8 cellular contexts compared by ENCODE assay signal in genomic region chr5:53109436-53110127, GRCh38. TPM values are rescaled to one million over a fixed set of nuclear protein-coding genes. Genes with fewer than 3 reads are reported as not detected.
DNase-seq lines count a peak whose midpoint lies in the region; ATAC-seq and TF ChIP-seq lines count a peak whose summit lies in the region.

Gene MOCS2, minus strand, starts transcription at chr5:53109757. Its CDS starts 2,583 bp downstream, at chr5:53107174.

- H3K4me2 ChIP-seq in skeletal muscle satellite cell (ENCODE audit: low read length) = peak within 1 kb of the TSS; percentile 95

- POLR2A ChIA-PET in AG04449 (lab: Yijun Ruan, JAX) = interaction anchor here (0.6 kb wide), 3 partner anchors 9 to 1132 kb away, joined by 3 to 4 read pairs (median 3); no protein-coding TSS in a partner anchor

- in situ Hi-C loops in T47D (cut with HindIII; ENCODE audit: low pct_unique_long_range_greater_than_20kb, low sequenced_read_pairs) = no loop called here

- TF ChIP-seq CTCF in AG04449 (IDR thresholded peaks at IDR 0.05; ENCODE audit: insufficient read depth, low read length, missing control alignments) (no peak), VCaP (conservative IDR thresholded peaks at IDR 0.05) (no peak)

- H3K4me1 ChIP-seq in iPS-18a (ENCODE audit: control insufficient read depth, low read depth, low read length) (peaks cover 12% of the 10 kb centered on the region), skeletal muscle satellite cell (ENCODE audit: control insufficient read depth, insufficient read depth, low read length) (peaks cover 11% of the 10 kb centered on the region)

- CTCF ChIA-PET in AG04449 (lab: Yijun Ruan, JAX) = interaction anchor here (0.8 to 2.0 kb wide), 7 partner anchors 12 to 1125 kb away, joined by 3 to 16 read pairs (median 3); no protein-coding TSS in a partner anchor

- H3K4me3 ChIP-seq in AG04449 (ENCODE audit: low read depth, low read length) = peak within 1 kb of the TSS; percentile 84
- peak within 1 kb of the TSS; percentile 89 for H3K4me3 ChIP-seq in iPS-18a (ENCODE audit: low read length)
- peak within 1 kb of the TSS; percentile 93 for H3K4me3 ChIP-seq in skeletal muscle satellite cell (ENCODE audit: low read length)

- peak; percentile 96 for ATAC-seq in GM18907 (IDR thresholded peaks at IDR 0.05; ENCODE audit: unreplicated experiment)
- peak; percentile 96 for ATAC-seq in HG03139 (IDR thresholded peaks at IDR 0.05; ENCODE audit: unreplicated experiment)

- DNase-seq in AG04449 (ENCODE audit: low read depth, low spot score) (no peak), NCI-H2196 treated with DMSO at 0.1 percent for 48 hours (lab: John Stamatoyannopoulos, UW; ENCODE audit: unreplicated experiment) (peak; percentile 38), T47D (ENCODE audit: low read depth in 1 of 2, low spot score in 1 of 2) (peak; percentile 95 to 96)

- H3K27ac ChIP-seq in VCaP (peak within 1 kb of the TSS; percentile 72), iPS-18a (ENCODE audit: low read length) (no peak within 1 kb of the TSS)

- no peaks in the 10 kb centered on the region for H3K36me3 ChIP-seq in iPS-18a (ENCODE audit: control insufficient read depth, low read depth, low read length)
- H3K36me3 ChIP-seq in skeletal muscle satellite cell (ENCODE audit: insufficient read depth, low read length) = peaks cover 10% of the 10 kb centered on the region

- H3K9ac ChIP-seq in iPS-18a (ENCODE audit: low read length) (peak within 1 kb of the TSS; percentile 54), skeletal muscle satellite cell (ENCODE audit: low read depth, low read length) (peak within 1 kb of the TSS; percentile 84)

- H3K27me3 ChIP-seq in iPS-18a (ENCODE audit: control insufficient read depth, insufficient read depth, low read length) (peaks cover 9% of the 10 kb centered on the region), skeletal muscle satellite cell (ENCODE audit: control insufficient read depth, insufficient read depth, low read length) (no peaks in the 10 kb centered on the region)

- H3K9me3 ChIP-seq in iPS-18a (ENCODE audit: control insufficient read depth, low read depth, low read length) (no peaks in the 10 kb centered on the region), skeletal muscle satellite cell (replicated peaks; ENCODE audit: low read length) (no peaks in the 10 kb centered on the region)

RNA-seq across cellular contexts. Expression of gene MOCS2, which starts in this region (rescaled TPM):
- 43.1 and 43.7 TPM in 2 replicates for total RNA-seq in skeletal muscle satellite cell (2012; rRNA removed)
